Comparison of ENCODE assay signal across 11 cellular contexts in the genomic region with DNA sequence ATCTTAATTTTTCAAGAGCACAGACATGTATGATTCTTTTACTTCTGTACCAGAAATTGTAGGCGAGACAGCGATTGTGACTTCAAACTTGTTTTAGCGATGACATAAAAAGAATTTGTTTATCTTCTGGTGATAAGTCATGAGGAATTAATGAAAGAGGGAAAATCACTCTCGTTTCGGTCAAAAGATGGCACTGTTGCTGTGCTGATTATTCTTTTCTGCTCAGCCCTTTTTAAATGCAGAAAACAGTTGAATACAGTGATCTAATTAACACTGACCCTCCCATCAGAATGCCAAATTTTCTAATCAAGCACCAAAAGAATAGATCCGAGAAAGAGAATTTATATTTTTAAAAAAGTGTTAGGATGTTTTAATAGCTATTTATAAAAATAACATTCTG. TPM values are rescaled to one million over a fixed set of nuclear protein-coding genes. Genes with fewer than 3 reads are reported as not detected.
DNase-seq lines count a peak whose midpoint lies in the region; ATAC-seq and TF ChIP-seq lines count a peak whose summit lies in the region.
"Had no signal": no experiment of that assay in that cellular context is flagged by ENCODE, and none has a peak within 500 bp of the region (broad histone marks: within the 10 kb centered on the region; RNA-seq: fewer than 3 reads in every experiment).

No MANE protein-coding gene starts in this region.

- CTCF ChIA-PET in naive thymus-derived CD4-positive, alpha-beta T cell (lab: Charles Lee): interaction anchor here (0.5 kb wide), 1 partner anchor 110 kb away, joined by 3 read pairs; no protein-coding TSS in a partner anchor

- ATAC-seq in naive thymus-derived CD4-positive, alpha-beta T cell: no peak
- ATAC-seq in GM21786 (IDR thresholded peaks at IDR 0.05; ENCODE audit: unreplicated experiment): no peak

- H3K4me1 ChIP-seq in naive thymus-derived CD4-positive, alpha-beta T cell (ENCODE audit: control insufficient read depth in 2 of 2, insufficient read depth in 2 of 2, low read length in 2 of 2): no peaks in the 10 kb centered on the region
- H3K4me1 ChIP-seq: colonic mucosa, HAP-1 had no signal

- H3K27me3 Mint-ChIP-seq in endothelial cell (ENCODE audit: unreplicated experiment): peaks cover 1% of the 10 kb centered on the region
- H3K27me3 Mint-ChIP-seq in osteocyte (ENCODE audit: unreplicated experiment): no peaks in the 10 kb centered on the region
- no peaks in the 10 kb centered on the region for H3K27me3 Mint-ChIP-seq in naive thymus-derived CD4-positive, alpha-beta T cell

- TF ChIP-seq CTCF in endothelial cell (IDR thresholded peaks at IDR 0.05; ENCODE audit: unreplicated experiment): no peak
- TF ChIP-seq CTCF in osteocyte (IDR thresholded peaks at IDR 0.05): peak; percentile 58

- peak; percentile 67 for DNase-seq in DMS 273 (lab: John Stamatoyannopoulos, UW; ENCODE audit: unreplicated experiment)
- DNase-seq in DMS 273 treated with DMSO at 0.1 percent for 48 hours (lab: John Stamatoyannopoulos, UW): no peak
- DNase-seq in NCI-H69 (lab: John Stamatoyannopoulos, UW): peak; percentile 48
- DNase-seq in endothelial cell (ENCODE audit: low spot score): peak; percentile 7
- no peak for DNase-seq in osteocyte (ENCODE audit: extremely low spot score, unreplicated experiment)
- no peak for DNase-seq in naive thymus-derived CD4-positive, alpha-beta T cell
- no peak for DNase-seq in NCI-H510A (lab: John Stamatoyannopoulos, UW)
- DNase-seq: colonic mucosa had no signal

- no peak overlapping the region for H3K27ac ChIP-seq in naive thymus-derived CD4-positive, alpha-beta T cell (ENCODE audit: low read depth, low read length)
- H3K27ac ChIP-seq: colonic mucosa, skin epidermis had no signal

- H3K9me3 Mint-ChIP-seq in endothelial cell (ENCODE audit: unreplicated experiment) (no peaks in the 10 kb centered on the region), osteocyte (ENCODE audit: unreplicated experiment) (no peaks in the 10 kb centered on the region)
- no peaks in the 10 kb centered on the region for H3K9me3 Mint-ChIP-seq in naive thymus-derived CD4-positive, alpha-beta T cell

- no peaks in the 10 kb centered on the region for H3K27me3 ChIP-seq in naive thymus-derived CD4-positive, alpha-beta T cell (ENCODE audit: control insufficient read depth in 2 of 2, insufficient read depth in 2 of 2, low read length in 2 of 2)
- H3K27me3 ChIP-seq: colonic mucosa had no signal

- POLR2A ChIA-PET in naive thymus-derived CD4-positive, alpha-beta T cell (lab: Charles Lee): no interaction called here

- peaks cover 0 to 13% (median 4%) of the 10 kb centered on the region in 3 experiments for H3K36me3 ChIP-seq in naive thymus-derived CD4-positive, alpha-beta T cell (ENCODE audit: control insufficient read depth in 2 of 3, insufficient read depth in 3 of 3, low read length in 3 of 3)
- H3K36me3 ChIP-seq: colonic mucosa, HAP-1 had no signal

- peaks cover 9% of the 10 kb centered on the region for H3K36me3 Mint-ChIP-seq in endothelial cell (ENCODE audit: low read depth, unreplicated experiment)
- peaks cover 13% of the 10 kb centered on the region for H3K36me3 Mint-ChIP-seq in osteocyte (ENCODE audit: unreplicated experiment)
- peaks cover 7 to 28% (median 15%) of the 10 kb centered on the region in 5 donors for H3K36me3 Mint-ChIP-seq in naive thymus-derived CD4-positive, alpha-beta T cell

- H3K27ac Mint-ChIP-seq in endothelial cell (ENCODE audit: unreplicated experiment): no peak overlapping the region
- no peak overlapping the region for H3K27ac Mint-ChIP-seq in osteocyte (ENCODE audit: unreplicated experiment)
- H3K27ac Mint-ChIP-seq in naive thymus-derived CD4-positive, alpha-beta T cell: peak overlapping the region in 1 of 9 donors; percentile 15

- H3K4me3 ChIP-seq in naive thymus-derived CD4-positive, alpha-beta T cell (ENCODE audit: low read length): no peak overlapping the region
- H3K4me3 ChIP-seq: colonic mucosa, HAP-1, skin epidermis had no signal

- H3K9me3 ChIP-seq in naive thymus-derived CD4-positive, alpha-beta T cell (ENCODE audit: control insufficient read depth in 2 of 3, low read length in 3 of 3): no peaks in the 10 kb centered on the region
- H3K9me3 ChIP-seq: colonic mucosa, HAP-1 had no signal

- intact Hi-C loops in naive thymus-derived CD4-positive, alpha-beta T cell (cut with micrococcal nuclease): no loop called here

- H3K4me3 Mint-ChIP-seq in endothelial cell (ENCODE audit: unreplicated experiment) (no peak overlapping the region), osteocyte (ENCODE audit: unreplicated experiment) (no peak overlapping the region)
- H3K4me3 Mint-ChIP-seq in naive thymus-derived CD4-positive, alpha-beta T cell: no peak overlapping the region

- no peaks in the 10 kb centered on the region for H3K4me1 Mint-ChIP-seq in endothelial cell (ENCODE audit: unreplicated experiment)
- peaks cover 13% of the 10 kb centered on the region for H3K4me1 Mint-ChIP-seq in osteocyte (ENCODE audit: unreplicated experiment)
- peaks cover 6 to 21% (median 7%) of the 10 kb centered on the region in 7 donors for H3K4me1 Mint-ChIP-seq in naive thymus-derived CD4-positive, alpha-beta T cell

RNA-seq across cellular contexts. Expression of a gene that starts 52.6 kb away (rescaled TPM):
- total RNA-seq in endothelial cell (ENCODE audit: unreplicated experiment) (11.5 TPM), osteocyte (11.8 and 15.0 TPM in 2 replicates)
- total RNA-seq in naive thymus-derived CD4-positive, alpha-beta T cell: 10 to 100 TPM; 19.9 to 24.0 (median 20.5) TPM
- polyA plus RNA-seq in naive thymus-derived CD4-positive, alpha-beta T cell: 10 to 100 TPM in 1 of 2 donors, 1 to 10 TPM in 1; 7.3 to 13.0 TPM

RNA-seq across cellular contexts. Expression of a gene that starts 52.8 kb away (rescaled TPM):
- total RNA-seq in endothelial cell (ENCODE audit: unreplicated experiment): 1.9 TPM
- 6.6 and 7.4 TPM in 2 replicates for total RNA-seq in osteocyte
- 10 to 100 TPM in 2 of 5 experiments, 1 to 10 TPM in 3; 1.5 to 17.9 (median 9.0) TPM for total RNA-seq in naive thymus-derived CD4-positive, alpha-beta T cell
- 1 to 10 TPM; 3.0 to 5.2 TPM for polyA plus RNA-seq in naive thymus-derived CD4-positive, alpha-beta T cell

Comparison
In these comparisons a context has a peak if more than half of its experiments do, and no peak if none do; other contexts are left out.
1. DNase-seq: peak in DMS 273 (single experiment), NCI-H69 (single experiment) and endothelial cell (single experiment); none in DMS 273 treated with DMSO at 0.1 percent for 48 hours (single experiment), osteocyte (single experiment), naive thymus-derived CD4-positive, alpha-beta T cell (0 of 9) and NCI-H510A (single experiment).